ENCODE assay signal across 10 cellular contexts in the genomic region with DNA sequence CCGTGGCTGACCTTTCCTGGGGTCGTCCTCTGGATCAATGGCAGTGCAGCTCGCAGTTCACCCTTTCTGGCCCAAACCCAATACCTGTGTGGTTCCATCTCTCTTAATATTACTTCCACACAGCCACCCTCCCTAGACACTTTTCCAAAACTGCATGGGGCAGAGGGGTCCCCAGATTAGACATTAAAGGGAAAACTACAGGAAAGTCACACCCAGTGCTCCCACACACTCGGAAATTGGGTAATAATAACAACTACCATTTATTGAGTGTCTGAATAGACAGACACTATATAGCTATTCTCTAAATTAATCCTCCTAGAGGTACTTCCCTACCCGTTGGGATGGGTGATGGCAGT. TPM values are rescaled to one million over a fixed set of nuclear protein-coding genes. Genes with fewer than 3 reads are reported as not detected.
DNase-seq lines count a peak whose midpoint lies in the region; ATAC-seq, FAIRE-seq and TF ChIP-seq lines count a peak whose summit lies in the region.
"Had no signal": no experiment of that assay in that cellular context is flagged by ENCODE, and none has a peak within 500 bp of the region (broad histone marks: within the 10 kb centered on the region; RNA-seq: fewer than 3 reads in every experiment).

No MANE protein-coding gene starts in this region.

- peak overlapping the region; percentile 45 for H4K5ac ChIP-seq in H1 (ENCODE audit: insufficient read length, low read depth, low read length)

- H2AFZ ChIP-seq in OCI-LY3 (ENCODE audit: low read depth, low read length) (peak overlapping the region; percentile 90; the same call in 1 of the 2 replicates), H1 (ENCODE audit: low read length) (peak overlapping the region; percentile 98)

- peaks cover 8% of the 10 kb centered on the region; the same call in 1 of the 2 replicates for H3K23me2 ChIP-seq in H1 (ENCODE audit: low read depth, low read length)

- H2BK12ac ChIP-seq in H1 (ENCODE audit: low read depth, low read length): 0 out of 2 replicates have a peak overlapping the region, but pooled peaks have one; percentile 80

- peaks cover 21% of the 10 kb centered on the region for H3K79me1 ChIP-seq in H1 (ENCODE audit: low read depth, low read length)

- H3K4ac ChIP-seq in H1 (replicated peaks; ENCODE audit: insufficient read length, low read depth, low read length): no peak overlapping the region

- no peak overlapping the region for H3K56ac ChIP-seq in H1 (replicated peaks; ENCODE audit: insufficient read length, low read depth, low read length)

- H3K9me3 ChIP-seq in OCI-LY3 (ENCODE audit: insufficient read depth, low read length) (no peaks in the 10 kb centered on the region), H1 (ENCODE audit: insufficient read depth in 2 of 2, low read depth in 1 of 2, low read length in 1 of 2) (no peaks in the 10 kb centered on the region), gastrocnemius medialis (no peaks in the 10 kb centered on the region)
- H3K9me3 ChIP-seq: SJCRH30 had no signal

- H3K4me1 Mint-ChIP-seq in T-helper 1 cell treated with Interleukin-12 subunit alpha and Interleukin-12 subunit beta and Interleukin-4 antibody, amounts not matched to agents 30 μg/mL and 1 μg/mL, for 36 hours (ENCODE audit: low read depth): peaks cover 33% of the 10 kb centered on the region

- no peaks in the 10 kb centered on the region for H3K27me3 Mint-ChIP-seq in T-helper 1 cell treated with Interleukin-12 subunit alpha and Interleukin-12 subunit beta and Interleukin-4 antibody, amounts not matched to agents 30 μg/mL and 1 μg/mL, for 36 hours (ENCODE audit: low read depth)

- H3K4me2 ChIP-seq in OCI-LY3 (ENCODE audit: low read length) (peak overlapping the region; percentile 85), H1 (ENCODE audit: insufficient read depth in 1 of 2, low read depth in 2 of 2, low read length in 2 of 2) (no peak overlapping the region)

- H3K27ac Mint-ChIP-seq in T-helper 1 cell treated with Interleukin-12 subunit alpha and Interleukin-12 subunit beta and Interleukin-4 antibody, amounts not matched to agents 30 μg/mL and 1 μg/mL, for 36 hours: peak overlapping the region; percentile 80

- no peak overlapping the region for H3K14ac ChIP-seq in H1 (ENCODE audit: insufficient read length)

- H3K4me3 Mint-ChIP-seq in T-helper 1 cell treated with Interleukin-12 subunit alpha and Interleukin-12 subunit beta and Interleukin-4 antibody, amounts not matched to agents 30 μg/mL and 1 μg/mL, for 36 hours: peak overlapping the region; percentile 89

- no peak for TF ChIP-seq RAD21 in H1 (IDR thresholded peaks at IDR 0.05 in 1 of 2, conservative IDR thresholded peaks at IDR 0.05 in 1 of 2; ENCODE audit: low read depth in 2 of 2, low read length in 2 of 2)

- H3K79me2 ChIP-seq in OCI-LY3 (ENCODE audit: low read length): no peaks in the 10 kb centered on the region
- H3K79me2 ChIP-seq in H1 (ENCODE audit: control insufficient read depth in 1 of 2, insufficient read depth in 2 of 2, low read length in 2 of 2): peaks cover 35 to 41% of the 10 kb centered on the region in 2 experiments

- FAIRE-seq in H1 (lab: Jason Lieb, UNC): no peak
- FAIRE-seq: G401.6 had no signal

- no peak overlapping the region for H3K23ac ChIP-seq in H1 (ENCODE audit: insufficient read length)

- ATAC-seq in gastrocnemius medialis: no peak

- peak overlapping the region; percentile 13; the same call in 1 of the 2 replicates for H2BK20ac ChIP-seq in H1 (ENCODE audit: low read length)

- no peak for TF ChIP-seq EP300 in H1 (IDR thresholded peaks at IDR 0.05; ENCODE audit: borderline replicate concordance in 1 of 2, low read depth in 2 of 2, low read length in 2 of 2)

- H2AK5ac ChIP-seq in H1 (ENCODE audit: low read depth, low read length): no peak overlapping the region

- H2BK120ac ChIP-seq in H1 (replicated peaks; ENCODE audit: low read depth, low read length): no peak overlapping the region

- H4K20me1 ChIP-seq in OCI-LY3 (ENCODE audit: insufficient read depth, low read length) (no peaks in the 10 kb centered on the region), H1 (replicated peaks in 1 of 2; ENCODE audit: control insufficient read depth in 1 of 2, insufficient read depth in 2 of 2, low read length in 2 of 2) (peaks cover 7 to 14% of the 10 kb centered on the region in 2 experiments)

- H2BK5ac ChIP-seq in H1 (ENCODE audit: low read depth, low read length): peak overlapping the region; percentile 26; the same call in 1 of the 2 replicates

- intact Hi-C loops in gastrocnemius medialis (cut with DNase I; ENCODE audit: low total_unique reads): no loop called here

- no peak for TF ChIP-seq CTCF in OCI-LY3 (IDR thresholded peaks at IDR 0.05; ENCODE audit: low read depth, low read length)
- TF ChIP-seq CTCF in H1 (IDR thresholded peaks at IDR 0.05; ENCODE audit: control extremely low read depth in 1 of 3, insufficient read depth in 1 of 3, low read depth in 1 of 3, low read length in 3 of 3): no peak
- no peak for TF ChIP-seq CTCF in gastrocnemius medialis (IDR thresholded peaks at IDR 0.05 in 4 of 5, conservative IDR thresholded peaks at IDR 0.05 in 1 of 5)

- CTCF ChIA-PET in H1 (lab: Charles Lee; ENCODE audit: partially characterized antibody): interaction anchor here (0.6 to 34.8 kb wide), 24 partner anchors 9 to 191 kb away, joined by 3 to 930 read pairs (median 4); partner anchors contain the start of genes RNU4-2, RPLP0 and SIRT4

- in situ Hi-C loops in gastrocnemius medialis (cut with MboI; ENCODE audit: low sequenced_read_pairs in 4 of 4): loop anchor here in 2 of 4 donors (5.0 kb wide), 1 partner anchor 39 kb away; no protein-coding TSS in a partner anchor

- H3K36me3 Mint-ChIP-seq in T-helper 1 cell treated with Interleukin-12 subunit alpha and Interleukin-12 subunit beta and Interleukin-4 antibody, amounts not matched to agents 30 μg/mL and 1 μg/mL, for 36 hours (ENCODE audit: low read depth): peaks cover 28% of the 10 kb centered on the region

- no peak overlapping the region; the same call in none of the 2 replicates for H3K18ac ChIP-seq in H1 (ENCODE audit: extremely low read depth, low read length)

- H3K4me1 ChIP-seq in OCI-LY3 (ENCODE audit: low read length) (peaks cover 15% of the 10 kb centered on the region; the same call in 1 of the 2 replicates), H1 (replicated peaks in 1 of 4; ENCODE audit: control insufficient read depth in 3 of 4, insufficient read depth in 4 of 4, low read length in 3 of 4) (peaks cover 15 to 29% (median 19%) of the 10 kb centered on the region in 4 experiments), gastrocnemius medialis (peaks cover 35% of the 10 kb centered on the region in 2 donors)

- 84% methylated on average over 4 of the region's 5 CpGs; no CpG with 5 or more reads in 1 of the 2 experiments for WGBS in H1 (ENCODE audit: extremely low coverage in 1 of 2, insufficient coverage in 1 of 2, insufficient read length in 1 of 2, insufficient replicate concordance in 2 of 2, low coverage in 1 of 2, low lambda C conversion rate in 2 of 2, missing lambda C conversion rate in 1 of 2), 2 experiments

- H3K9ac ChIP-seq in OCI-LY3 (ENCODE audit: low read length) (no peak overlapping the region), H1 (replicated peaks in 1 of 4; ENCODE audit: extremely low read depth in 1 of 4, low read depth in 3 of 4, low read length in 3 of 4) (no peak overlapping the region)

- TF ChIP-seq POLR2A in H1 (IDR thresholded peaks at IDR 0.05; ENCODE audit: control extremely low read depth in 1 of 2, low read depth in 2 of 2, low read length in 2 of 2) (no peak), gastrocnemius medialis (IDR thresholded peaks at IDR 0.05) (no peak)

- no peak overlapping the region for H4K8ac ChIP-seq in H1 (ENCODE audit: extremely low read depth, insufficient read depth, low read length)

- POLR2A ChIA-PET in H1 (lab: Charles Lee; ENCODE audit: partially characterized antibody): interaction anchor here (1.2 to 88.3 kb wide), 3 partner anchors 1 to 149 kb away, joined by 3 to 4270 read pairs (median 4270); partner anchors contain the start of genes GCN1, PXN, RAB35 and RNU4-1

- DNase-seq in T-helper 1 cell: no peak
- no peak for DNase-seq in H1 (ENCODE audit: low read depth in 1 of 2, low spot score in 2 of 2)
- no peak for DNase-seq in gastrocnemius medialis
- no peak for DNase-seq in GM19238 (ENCODE audit: insufficient read length, low spot score)
- DNase-seq in activated CD4-positive, CD25-positive, alpha-beta regulatory T cell (lab: John Stamatoyannopoulos, UW): no peak
- no peak for DNase-seq in COR-L47 (lab: John Stamatoyannopoulos, UW)

- H3K27ac ChIP-seq in OCI-LY3 (ENCODE audit: low read length) (no peak overlapping the region), H1 (ENCODE audit: low read depth, low read length) (no peak overlapping the region), gastrocnemius medialis (peak overlapping the region; percentile 19 to 75 (median 63))

- H3K27me3 ChIP-seq in OCI-LY3 (ENCODE audit: low read depth, low read length) (peaks cover 27% of the 10 kb centered on the region), H1 (replicated peaks in 1 of 4; ENCODE audit: control insufficient read depth in 3 of 4, extremely low read depth in 1 of 4, insufficient read depth in 3 of 4, low read length in 3 of 4) (no peaks in the 10 kb centered on the region), gastrocnemius medialis (no peaks in the 10 kb centered on the region)
- H3K27me3 ChIP-seq: SJCRH30 had no signal

- H3K9me3 Mint-ChIP-seq in T-helper 1 cell treated with Interleukin-12 subunit alpha and Interleukin-12 subunit beta and Interleukin-4 antibody, amounts not matched to agents 30 μg/mL and 1 μg/mL, for 36 hours: no peaks in the 10 kb centered on the region

- H3K36me3 ChIP-seq in OCI-LY3 (replicated peaks; ENCODE audit: low read depth, low read length) (no peaks in the 10 kb centered on the region), H1 (ENCODE audit: control insufficient read depth in 2 of 4, insufficient read depth in 4 of 4, low read length in 3 of 4) (no peaks in the 10 kb centered on the region), gastrocnemius medialis (no peaks in the 10 kb centered on the region)
- H3K36me3 ChIP-seq: SJCRH30 had no signal

- H3K4me3 ChIP-seq in OCI-LY3 (ENCODE audit: low read length) (peak overlapping the region; percentile 74), H1 (ENCODE audit: extremely low read depth in 1 of 4, insufficient read depth in 2 of 4, low read depth in 3 of 4, low read length in 4 of 4) (no peak overlapping the region), gastrocnemius medialis (no peak overlapping the region)

- H4K91ac ChIP-seq in H1 (replicated peaks; ENCODE audit: insufficient read length, low read length): no peak overlapping the region

- 0 out of 2 replicates have a peak overlapping the region, but pooled peaks have one; percentile 88 for H2BK15ac ChIP-seq in H1 (ENCODE audit: low read length)

RNA-seq across cellular contexts. Expression of gene PXN, which starts 0.6 kb away (rescaled TPM):
- total RNA-seq in H1 (2021; fragmentation: NEBNext Ultra II Directional; extraction: Animal tissue kit (Norgen Biotek cat#: 25700)): 105 and 109 TPM in 2 replicates
- 51.0 and 89.2 TPM in 2 replicates for polyA plus RNA-seq in H1 (2011; rRNA removed)
- polyA plus RNA-seq in H1 (2011; cell fraction: cytosol; rRNA removed): 29.0 TPM
- polyA plus RNA-seq in H1 (2011; cell fraction: nucleus; rRNA removed): 80.4 TPM
- 58.2 to 73.1 TPM (median 70.3 TPM) in 4 replicates for polyA plus RNA-seq in H1 (2012, experiment 1 of 2)
- polyA plus RNA-seq in H1 (2012, experiment 2 of 2): 83.1 TPM
- polyA plus RNA-seq in H1 (2013, experiment 1 of 2): 88.7 TPM
- polyA plus RNA-seq in H1 (2013, experiment 2 of 2): 91.0 TPM
- 45.0 and 62.0 TPM in 2 replicates for polyA minus RNA-seq in H1 (2011; rRNA and poly(A)+ RNA removed)
- 30.5 TPM for polyA minus RNA-seq in H1 (2011; cell fraction: cytosol; rRNA and poly(A)+ RNA removed)
- polyA minus RNA-seq in H1 (2011; cell fraction: nucleus; rRNA and poly(A)+ RNA removed): 33.2 TPM
- total RNA-seq in gastrocnemius medialis: 100 to 1,000 TPM in 1 of 4 donors, 10 to 100 TPM in 3; 48.8 to 102 (median 77.9) TPM

RNA-seq across cellular contexts. Expression of gene RNU4-2, which starts 25.5 kb away (rescaled TPM):
- 1,112 and 1,388 TPM in 2 replicates for total RNA-seq in H1 (2021; fragmentation: NEBNext Ultra II Directional; extraction: Animal tissue kit (Norgen Biotek cat#: 25700))
- polyA plus RNA-seq in H1 (2011; rRNA removed): under 0.01 TPM in 2 replicates
- polyA plus RNA-seq in H1 (2011; cell fraction: cytosol; rRNA removed): under 0.01 TPM
- polyA plus RNA-seq in H1 (2011; cell fraction: nucleus; rRNA removed): under 0.01 TPM
- polyA plus RNA-seq in H1 (2012, experiment 1 of 2): 129 to 168 TPM in 2 of 4 replicates, not detected in the others
- polyA plus RNA-seq in H1 (2012, experiment 2 of 2): not detected
- not detected for polyA plus RNA-seq in H1 (2013, experiment 1 of 2)
- not detected for polyA plus RNA-seq in H1 (2013, experiment 2 of 2)
- 15,221 and 27,096 TPM in 2 replicates for polyA minus RNA-seq in H1 (2011; rRNA and poly(A)+ RNA removed)
- polyA minus RNA-seq in H1 (2011; cell fraction: cytosol; rRNA and poly(A)+ RNA removed): 41,377 TPM
- under 0.01 TPM for polyA minus RNA-seq in H1 (2011; cell fraction: nucleus; rRNA and poly(A)+ RNA removed)
- under 1 TPM in 2 of 4 donors, not detected in 2; under 0.01 TPM for total RNA-seq in gastrocnemius medialis
- total RNA-seq: SJCRH30 had no signal

RNA-seq across cellular contexts. Expression of gene RNU4-1, which starts 26.9 kb away (rescaled TPM):
- 1,424 and 1,786 TPM in 2 replicates for total RNA-seq in H1 (2021; fragmentation: NEBNext Ultra II Directional; extraction: Animal tissue kit (Norgen Biotek cat#: 25700))
- polyA plus RNA-seq in H1 (2011; rRNA removed): under 0.01 TPM in 2 replicates
- under 0.01 TPM for polyA plus RNA-seq in H1 (2011; cell fraction: cytosol; rRNA removed)
- under 0.01 TPM for polyA plus RNA-seq in H1 (2011; cell fraction: nucleus; rRNA removed)
- polyA plus RNA-seq in H1 (2012, experiment 1 of 2): 269 to 479 TPM in 2 of 4 replicates, not detected in the others
- polyA plus RNA-seq in H1 (2012, experiment 2 of 2): not detected
- not detected for polyA plus RNA-seq in H1 (2013, experiment 1 of 2)
- polyA plus RNA-seq in H1 (2013, experiment 2 of 2): not detected
- polyA minus RNA-seq in H1 (2011; rRNA and poly(A)+ RNA removed): 17,972 and 34,273 TPM in 2 replicates
- 67,273 TPM for polyA minus RNA-seq in H1 (2011; cell fraction: cytosol; rRNA and poly(A)+ RNA removed)
- under 0.01 TPM for polyA minus RNA-seq in H1 (2011; cell fraction: nucleus; rRNA and poly(A)+ RNA removed)
- total RNA-seq in gastrocnemius medialis: under 1 TPM in 1 of 4 donors, not detected in 3; under 0.01 TPM

RNA-seq across cellular contexts. Expression of gene SIRT4, which starts 36.0 kb away (rescaled TPM):
- 2.3 and 4.1 TPM in 2 replicates for total RNA-seq in H1 (2021; fragmentation: NEBNext Ultra II Directional; extraction: Animal tissue kit (Norgen Biotek cat#: 25700))
- 2.7 and 3.8 TPM in 2 replicates for polyA plus RNA-seq in H1 (2011; rRNA removed)
- polyA plus RNA-seq in H1 (2011; cell fraction: cytosol; rRNA removed): 4.1 TPM
- polyA plus RNA-seq in H1 (2011; cell fraction: nucleus; rRNA removed): 3.0 TPM
- polyA plus RNA-seq in H1 (2012, experiment 1 of 2): 2.8 to 5.4 TPM (median 4.4 TPM) in 4 replicates
- 3.1 TPM for polyA plus RNA-seq in H1 (2012, experiment 2 of 2)
- polyA plus RNA-seq in H1 (2013, experiment 1 of 2): 1.4 TPM
- polyA plus RNA-seq in H1 (2013, experiment 2 of 2): 2.1 TPM
- 2.5 and 3.1 TPM in 2 replicates for polyA minus RNA-seq in H1 (2011; rRNA and poly(A)+ RNA removed)
- polyA minus RNA-seq in H1 (2011; cell fraction: cytosol; rRNA and poly(A)+ RNA removed): 1.9 TPM
- 1.4 TPM for polyA minus RNA-seq in H1 (2011; cell fraction: nucleus; rRNA and poly(A)+ RNA removed)
- 10 to 100 TPM in 1 of 4 donors, 1 to 10 TPM in 3; 2.5 to 13.2 (median 6.7) TPM for total RNA-seq in gastrocnemius medialis

Comparison
In these comparisons a context has a peak if more than half of its experiments do, and no peak if none do; other contexts are left out.
1. H3K27ac ChIP-seq: peak in gastrocnemius medialis (4 of 4); none in OCI-LY3 (single experiment) and H1 (single experiment).
2. RNA of gene RNU4-2, which starts 25.5 kb away (total RNA-seq): 1,112 to 1,388 TPM in H1; under 0.01 TPM in gastrocnemius medialis; every median in the first group is over 1,000 times any median in the second.
3. RNA of gene RNU4-1, which starts 26.9 kb away (total RNA-seq): 1,424 to 1,786 TPM in H1; under 0.01 TPM in gastrocnemius medialis; every median in the first group is over 1,000 times any median in the second.